Comparison of ENCODE assay signal across 11 cellular contexts in genomic region chr14:95134304-95134933, GRCh38. TPM values are rescaled to one million over a fixed set of nuclear protein-coding genes. Genes with fewer than 3 reads are reported as not detected.
DNase-seq lines count a peak whose midpoint lies in the region; ATAC-seq and TF ChIP-seq lines count a peak whose summit lies in the region.
"Had no signal": no experiment of that assay in that cellular context is flagged by ENCODE, and none has a peak within 500 bp of the region (broad histone marks: within the 10 kb centered on the region; RNA-seq: fewer than 3 reads in every experiment).

No MANE protein-coding gene starts in this region.

- no peak overlapping the region for H3K9ac ChIP-seq in trophoblast cell (ENCODE audit: low read length)
- H3K9ac ChIP-seq: KMS-11 had no signal

- H4K12ac ChIP-seq in trophoblast cell (ENCODE audit: low read depth, low read length), result no peak overlapping the region

- H4K8ac ChIP-seq in trophoblast cell (ENCODE audit: low read depth, low read length), result no peak overlapping the region

- no peak overlapping the region for H3K23ac ChIP-seq in trophoblast cell (ENCODE audit: low read length)

- peaks cover 4 to 6% of the 10 kb centered on the region in 2 experiments for H3K36me3 ChIP-seq in trophoblast cell (ENCODE audit: control insufficient read depth in 1 of 2, insufficient read depth in 2 of 2, low read length in 2 of 2)

- H3K4ac ChIP-seq in trophoblast cell (ENCODE audit: low read depth, low read length), result no peak overlapping the region

- H2BK5ac ChIP-seq in trophoblast cell (ENCODE audit: low read depth, low read length, poor library complexity), result no peak overlapping the region

- H2BK120ac ChIP-seq in trophoblast cell (ENCODE audit: insufficient read depth, low read length, poor library complexity), result no peak overlapping the region

- H3K27ac ChIP-seq in dorsolateral prefrontal cortex, result peak overlapping the region in 56 of 59 donors; percentile 32 to 99 (median 93)
- no peak overlapping the region for H3K27ac ChIP-seq in trophoblast cell (ENCODE audit: low read depth, low read length)
- H3K27ac ChIP-seq: KMS-11 had no signal

- H3K4me1 ChIP-seq in trophoblast cell (ENCODE audit: control insufficient read depth in 1 of 2, insufficient read depth in 2 of 2, low read length in 2 of 2), result peaks cover 0 to 2% of the 10 kb centered on the region in 2 experiments

- H2AFZ ChIP-seq in trophoblast cell (ENCODE audit: insufficient read depth, low read length, poor library complexity), result no peak overlapping the region

- H3K9me3 ChIP-seq in trophoblast cell (ENCODE audit: insufficient read depth, low read depth, low read length), result no peaks in the 10 kb centered on the region

- no peak for TF ChIP-seq CTCF in dorsolateral prefrontal cortex (IDR thresholded peaks at IDR 0.05 in 54 of 56, conservative IDR thresholded peaks at IDR 0.05 in 2 of 56; ENCODE audit: low read depth in 1 of 56, partially characterized antibody in 56 of 56)

- no peaks in the 10 kb centered on the region for H3K79me1 ChIP-seq in trophoblast cell (ENCODE audit: low read length)

- H3K18ac ChIP-seq in trophoblast cell (ENCODE audit: low read length), result no peak overlapping the region

- H4K91ac ChIP-seq in trophoblast cell (ENCODE audit: low read depth, low read length), result no peak overlapping the region

- no peak overlapping the region for H3K4me2 ChIP-seq in trophoblast cell (ENCODE audit: low read length)
- H3K4me2 ChIP-seq: KMS-11 had no signal

- H2BK12ac ChIP-seq in trophoblast cell (ENCODE audit: low read length), result no peak overlapping the region

- H3K27me3 ChIP-seq in dorsolateral prefrontal cortex (no peaks in the 10 kb centered on the region), trophoblast cell (ENCODE audit: insufficient read depth, low read length) (no peaks in the 10 kb centered on the region)

- H3K4me3 ChIP-seq in dorsolateral prefrontal cortex (peak overlapping the region in 1 of 59 donors; percentile 41), trophoblast cell (ENCODE audit: low read depth, low read length) (no peak overlapping the region)

- no CpG with 5 or more reads among the region's 8 CpGs for WGBS in trophoblast cell (ENCODE audit: extremely low coverage, insufficient coverage, insufficient read length)

- ATAC-seq in GM18868 (IDR thresholded peaks at IDR 0.05; ENCODE audit: unreplicated experiment), result peak; percentile 60
- ATAC-seq in HG02610 (IDR thresholded peaks at IDR 0.05; ENCODE audit: unreplicated experiment), result peak; percentile 59
- ATAC-seq in HG02588 (IDR thresholded peaks at IDR 0.05; ENCODE audit: unreplicated experiment), result no peak

- H3K79me2 ChIP-seq in trophoblast cell (ENCODE audit: control insufficient read depth, insufficient read depth, low read length, poor library complexity), result peaks cover 2% of the 10 kb centered on the region

- intact Hi-C loops in dorsolateral prefrontal cortex (cut with DNase I), result no loop called here

- no peak overlapping the region for H2AK5ac ChIP-seq in trophoblast cell (ENCODE audit: low read length)

- H3K14ac ChIP-seq in trophoblast cell (ENCODE audit: low read length), result no peak overlapping the region

- no peak for DNase-seq in dorsolateral prefrontal cortex
- peak; percentile 4 to 48 for DNase-seq in trophoblast cell
- no peak for DNase-seq in NOMO-1 (lab: John Stamatoyannopoulos, UW; ENCODE audit: unreplicated experiment in 2 of 2)
- DNase-seq in NCI-H510A treated with DMSO at 0.1 percent for 48 hours (lab: John Stamatoyannopoulos, UW), result no peak
- DNase-seq: NCI-H187; stimulated activated CD4-positive, alpha-beta T cell treated with anti-CD3 and anti-CD28 coated beads, Interleukin-2, amount 100 ng/mL, for 48 hours; stimulated activated naive CD4-positive, alpha-beta T cell treated with Interleukin-2 at 50 U/mL for 16 hours had no signal

RNA-seq across cellular contexts. Expression of gene DICER1, which starts 22.9 kb away (rescaled TPM):
- total RNA-seq in dorsolateral prefrontal cortex, result 100 to 1,000 TPM in 25 of 120 experiments, 10 to 100 TPM in 95; 58.4 to 196 (median 82.9) TPM
- polyA plus RNA-seq in trophoblast cell (2013), result 91.5 and 95.6 TPM in 2 replicates

Comparison
In these comparisons a context has a peak if more than half of its experiments do, and no peak if none do; other contexts are left out.
1. DNase-seq: peak in trophoblast cell (2 of 2); none in dorsolateral prefrontal cortex (0 of 10), NOMO-1 (0 of 2) and NCI-H510A treated with DMSO at 0.1 percent for 48 hours (single experiment).